10 cellular contexts compared by ENCODE assay signal in the genomic region with DNA sequence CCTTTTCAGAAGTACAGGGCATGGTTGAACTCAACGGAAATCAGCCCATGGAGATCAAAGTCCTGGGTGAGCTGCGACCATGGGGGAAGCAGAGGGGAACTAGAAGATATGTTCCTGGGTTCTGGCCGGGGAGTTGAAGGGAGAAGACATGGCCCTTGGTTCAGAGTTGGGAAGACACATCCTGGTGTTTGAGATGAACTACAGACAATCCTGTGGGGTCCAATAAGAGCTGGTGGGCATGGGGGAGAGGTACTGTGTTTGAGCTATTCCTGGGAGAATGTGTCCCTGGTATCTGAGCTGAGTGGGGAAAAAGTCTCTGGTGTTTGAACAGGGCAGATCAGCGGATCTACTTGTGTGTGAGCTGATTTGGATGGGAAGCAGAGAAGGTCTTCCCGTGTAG.
"Had no signal": no experiment of that assay in that cellular context is flagged by ENCODE, and none has a peak within 500 bp of the region (broad histone marks: within the 10 kb centered on the region; RNA-seq: fewer than 3 reads in every experiment).

No MANE protein-coding gene starts in this region.

- ATAC-seq: activated naive CD4-positive, alpha-beta T cell treated with anti-CD3 and anti-CD28 coated beads, Interleukin-2, amount 50 U/mL, for 72 hours; right cardiac atrium had no signal

- H3K27me3 Mint-ChIP-seq: activated CD4-positive, alpha-beta T cell treated with anti-CD3 and anti-CD28 coated beads, Interleukin-2, amount 10 ng/mL, durations not matched to agents 7 days and 5 days had no signal

- H3K9me3 Mint-ChIP-seq: activated CD4-positive, alpha-beta T cell treated with anti-CD3 and anti-CD28 coated beads, Interleukin-2, amount 10 ng/mL, durations not matched to agents 7 days and 5 days; activated naive CD4-positive, alpha-beta T cell treated with anti-CD3 and anti-CD28 coated beads, Interleukin-2, amount 50 U/mL, for 72 hours had no signal

- H3K4me3 ChIP-seq: breast epithelium, thoracic aorta had no signal

- H3K27ac ChIP-seq: thoracic aorta had no signal

- DNase-seq: activated CD4-positive, alpha-beta T cell treated with anti-CD3 and anti-CD28 coated beads, Interleukin-2, amount 10 ng/mL, durations not matched to agents 7 days and 5 days; activated CD4-positive, CD25-positive, alpha-beta regulatory T cell; anterior cingulate cortex; foreskin melanocyte; mesendoderm; right cardiac atrium; stimulated activated naive CD4-positive, alpha-beta T cell had no signal

- H3K9me3 ChIP-seq: breast epithelium, thoracic aorta had no signal

- H3K4me3 Mint-ChIP-seq: activated CD4-positive, alpha-beta T cell treated with anti-CD3 and anti-CD28 coated beads, Interleukin-2, amount 10 ng/mL, durations not matched to agents 7 days and 5 days had no signal

- H3K27me3 ChIP-seq: breast epithelium had no signal

- H3K27ac Mint-ChIP-seq: activated CD4-positive, alpha-beta T cell treated with anti-CD3 and anti-CD28 coated beads, Interleukin-2, amount 10 ng/mL, durations not matched to agents 7 days and 5 days had no signal
